ENCODE assay signal across 8 cellular contexts in the genomic region with DNA sequence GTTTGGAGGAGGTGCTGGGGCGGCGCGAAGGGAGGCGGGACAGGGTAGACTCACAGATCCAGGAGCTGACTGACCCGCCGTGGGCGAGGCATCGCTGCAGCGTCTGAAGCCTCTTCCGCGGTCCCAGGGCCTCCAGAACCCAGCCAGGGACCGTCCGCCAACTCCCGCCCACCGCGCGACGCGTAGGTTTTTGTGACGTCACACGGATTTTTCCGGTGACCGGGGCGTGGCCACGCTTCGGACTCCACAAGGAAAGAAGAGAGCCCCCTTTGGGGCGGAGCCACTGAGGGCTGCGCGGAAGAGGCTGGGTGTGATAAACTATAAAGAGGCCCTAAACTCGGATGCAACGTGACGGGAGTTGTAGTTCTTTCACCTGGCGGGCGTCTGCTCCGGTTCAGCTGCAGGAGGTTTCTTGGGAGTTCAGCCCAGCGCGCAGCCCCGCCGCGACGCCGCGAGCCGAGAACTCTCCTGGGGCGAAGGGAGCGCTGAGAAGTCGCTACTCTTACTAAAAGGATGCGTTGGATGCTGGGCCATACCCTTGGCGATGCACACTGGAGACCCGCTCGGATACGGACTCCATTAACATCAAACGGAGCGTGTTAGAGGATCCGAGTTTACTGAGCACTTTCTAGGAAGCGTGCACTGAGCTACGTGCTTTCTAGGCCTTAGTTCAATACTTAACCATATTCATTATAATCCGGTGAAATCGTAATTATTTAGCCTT. TPM values are rescaled to one million over a fixed set of nuclear protein-coding genes. Genes with fewer than 3 reads are reported as not detected.
DNase-seq lines count a peak whose midpoint lies in the region; ATAC-seq and TF ChIP-seq lines count a peak whose summit lies in the region.

Gene AMN1, minus strand, starts transcription at position 105 of the 724 bp plus-strand sequence. Its CDS starts 13 bp downstream, at position 92.

- peaks cover 7% of the 10 kb centered on the region; the same call in 1 of the 2 replicates for H3K27me3 ChIP-seq in GM23338 (ENCODE audit: insufficient read depth)

- H3K36me3 Mint-ChIP-seq in GM23338 (ENCODE audit: low read depth): peaks cover 16% of the 10 kb centered on the region; the same call in 2 of the 3 replicates
- H3K36me3 Mint-ChIP-seq in naive thymus-derived CD8-positive, alpha-beta T cell: peaks cover 13 to 28% (median 26%) of the 10 kb centered on the region in 3 donors
- peaks cover 11 to 22% of the 10 kb centered on the region in 2 donors for H3K36me3 Mint-ChIP-seq in stimulated activated naive B cell treated with anti-CD40 and anti-IgM and Interleukin-4, amounts not matched to agents 10 μg/mL and 1 μg/mL and 100 μg/mL, for 72 hours

- no peaks in the 10 kb centered on the region for H3F3A ChIP-seq in GM23338 (replicated peaks; ENCODE audit: low read depth)

- H3K4me3 Mint-ChIP-seq in GM23338: peak within 1 kb of the TSS; percentile 94
- H3K4me3 Mint-ChIP-seq in naive thymus-derived CD8-positive, alpha-beta T cell: peak within 1 kb of the TSS; percentile 95 to 100 (median 99)
- H3K4me3 Mint-ChIP-seq in stimulated activated naive B cell treated with anti-CD40 and anti-IgM and Interleukin-4, amounts not matched to agents 10 μg/mL and 1 μg/mL and 100 μg/mL, for 72 hours: peak within 1 kb of the TSS; percentile 92 to 99

- no peak for TF ChIP-seq CTCF in GM23338 (conservative IDR thresholded peaks at IDR 0.05; ENCODE audit: low read depth in 2 of 2)

- peak within 1 kb of the TSS; percentile 96 for H3K4me2 ChIP-seq in GM23338

- peak within 1 kb of the TSS; percentile 97 for H3K27ac Mint-ChIP-seq in GM23338
- peak within 1 kb of the TSS; percentile 96 to 100 (median 99) for H3K27ac Mint-ChIP-seq in naive thymus-derived CD8-positive, alpha-beta T cell
- H3K27ac Mint-ChIP-seq in stimulated activated naive B cell treated with anti-CD40 and anti-IgM and Interleukin-4, amounts not matched to agents 10 μg/mL and 1 μg/mL and 100 μg/mL, for 72 hours: peak within 1 kb of the TSS; percentile 99

- peaks cover 20% of the 10 kb centered on the region for H3K27me3 Mint-ChIP-seq in GM23338 (ENCODE audit: insufficient read depth, low read depth, poor library complexity)
- no peaks in the 10 kb centered on the region for H3K27me3 Mint-ChIP-seq in naive thymus-derived CD8-positive, alpha-beta T cell
- H3K27me3 Mint-ChIP-seq in stimulated activated naive B cell treated with anti-CD40 and anti-IgM and Interleukin-4, amounts not matched to agents 10 μg/mL and 1 μg/mL and 100 μg/mL, for 72 hours: no peaks in the 10 kb centered on the region

- no peaks in the 10 kb centered on the region for H4K20me1 ChIP-seq in GM23338 (replicated peaks; ENCODE audit: insufficient read depth)

- no peaks in the 10 kb centered on the region for H3K36me3 ChIP-seq in GM23338 (ENCODE audit: insufficient read depth)

- peaks cover 24% of the 10 kb centered on the region for H3K9me3 Mint-ChIP-seq in GM23338
- peaks cover 0 to 32% (median 17%) of the 10 kb centered on the region in 9 donors for H3K9me3 Mint-ChIP-seq in naive thymus-derived CD8-positive, alpha-beta T cell
- peaks cover 0 to 8% of the 10 kb centered on the region in 2 donors for H3K9me3 Mint-ChIP-seq in stimulated activated naive B cell treated with anti-CD40 and anti-IgM and Interleukin-4, amounts not matched to agents 10 μg/mL and 1 μg/mL and 100 μg/mL, for 72 hours

- POLR2A ChIA-PET in naive thymus-derived CD8-positive, alpha-beta T cell (lab: Charles Lee): interaction anchor here (0.6 to 8.2 kb wide), 44 partner anchors 9 to 545 kb away, joined by 3 to 88 read pairs (median 4); partner anchors contain the start of genes ETFBKMT and RESF1

- peak; percentile 91 for ATAC-seq in GM23338
- peak; percentile 89 to 91 for ATAC-seq in naive thymus-derived CD8-positive, alpha-beta T cell
- ATAC-seq in stimulated activated naive B cell treated with anti-CD40 and anti-IgM and Interleukin-4, amounts not matched to agents 10 μg/mL and 1 μg/mL and 100 μg/mL, for 72 hours (replicated peaks): peak; percentile 94 to 95

- H3K79me2 ChIP-seq in GM23338 (replicated peaks; ENCODE audit: insufficient read depth): no peaks in the 10 kb centered on the region

- DNase-seq in Daoy (ENCODE audit: low read depth) (peak; percentile 99), GM23338 (ENCODE audit: low spot score) (peak; percentile 100), LHCN-M2 (ENCODE audit: low read depth) (peak; percentile 98), RPMI8226 (peak; percentile 99), fibroblast of peridontal ligament (ENCODE audit: extremely low read depth) (peak; percentile 99)
- peak; percentile 98 for DNase-seq in activated T-helper 9 cell treated with anti-CD3 and anti-CD28 coated beads, Interleukin-2, amount 50 U/mL, for 16 hours (ENCODE audit: low read depth)
- peak; percentile 85 to 100 (median 98) for DNase-seq in naive thymus-derived CD8-positive, alpha-beta T cell
- DNase-seq in stimulated activated naive B cell treated with anti-CD40 and anti-IgM and Interleukin-4, amounts not matched to agents 10 μg/mL and 1 μg/mL and 100 μg/mL, for 72 hours: peak; percentile 100

- peaks cover 34% of the 10 kb centered on the region for H3K4me1 Mint-ChIP-seq in GM23338
- peaks cover 26 to 77% (median 59%) of the 10 kb centered on the region in 4 donors for H3K4me1 Mint-ChIP-seq in naive thymus-derived CD8-positive, alpha-beta T cell
- peaks cover 26 to 69% of the 10 kb centered on the region in 2 donors for H3K4me1 Mint-ChIP-seq in stimulated activated naive B cell treated with anti-CD40 and anti-IgM and Interleukin-4, amounts not matched to agents 10 μg/mL and 1 μg/mL and 100 μg/mL, for 72 hours

- H3K9me2 ChIP-seq in GM23338 (ENCODE audit: insufficient read depth): no peaks in the 10 kb centered on the region

- peak within 1 kb of the TSS; percentile 74; the same call in 1 of the 2 replicates for H3K27ac ChIP-seq in GM23338 (ENCODE audit: low read depth)

- peak within 1 kb of the TSS; percentile 96 for H2AFZ ChIP-seq in GM23338

- H3K4me3 ChIP-seq in GM23338: peak within 1 kb of the TSS; percentile 62

- peaks cover 23% of the 10 kb centered on the region for H3K4me1 ChIP-seq in GM23338 (ENCODE audit: insufficient read depth)

TF ChIP-seq in GM23338, 12 proteins besides CTCF, POLR2A, EP300 and RAD21 (continues in another document):
- TF ChIP-seq POLR2AphosphoS5 (IDR thresholded peaks at IDR 0.05; ENCODE audit: low read depth) (peak; percentile 73), EZH2 (IDR thresholded peaks at IDR 0.05; ENCODE audit: low read depth, unreplicated experiment) (no peak), EZH2phosphoT487 (IDR thresholded peaks at IDR 0.05; ENCODE audit: unreplicated experiment) (no peak), ZNF331 (CRISPR knock-in tag; IDR thresholded peaks at IDR 0.05; ENCODE audit: low read depth) (no peak), JUNB (IDR thresholded peaks at IDR 0.05; ENCODE audit: unreplicated experiment) (peak; percentile 99), CREB1 (CRISPR knock-in tag; IDR thresholded peaks at IDR 0.05; ENCODE audit: low read depth) (peak; percentile 100)
- TF ChIP-seq, protein P1, sequence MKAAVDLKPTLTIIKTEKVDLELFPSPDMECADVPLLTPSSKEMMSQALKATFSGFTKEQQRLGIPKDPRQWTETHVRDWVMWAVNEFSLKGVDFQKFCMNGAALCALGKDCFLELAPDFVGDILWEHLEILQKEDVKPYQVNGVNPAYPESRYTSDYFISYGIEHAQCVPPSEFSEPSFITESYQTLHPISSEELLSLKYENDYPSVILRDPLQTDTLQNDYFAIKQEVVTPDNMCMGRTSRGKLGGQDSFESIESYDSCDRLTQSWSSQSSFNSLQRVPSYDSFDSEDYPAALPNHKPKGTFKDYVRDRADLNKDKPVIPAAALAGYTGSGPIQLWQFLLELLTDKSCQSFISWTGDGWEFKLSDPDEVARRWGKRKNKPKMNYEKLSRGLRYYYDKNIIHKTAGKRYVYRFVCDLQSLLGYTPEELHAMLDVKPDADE (IDR thresholded peaks at IDR 0.05): peak; percentile 85
- TF ChIP-seq, protein P2, sequence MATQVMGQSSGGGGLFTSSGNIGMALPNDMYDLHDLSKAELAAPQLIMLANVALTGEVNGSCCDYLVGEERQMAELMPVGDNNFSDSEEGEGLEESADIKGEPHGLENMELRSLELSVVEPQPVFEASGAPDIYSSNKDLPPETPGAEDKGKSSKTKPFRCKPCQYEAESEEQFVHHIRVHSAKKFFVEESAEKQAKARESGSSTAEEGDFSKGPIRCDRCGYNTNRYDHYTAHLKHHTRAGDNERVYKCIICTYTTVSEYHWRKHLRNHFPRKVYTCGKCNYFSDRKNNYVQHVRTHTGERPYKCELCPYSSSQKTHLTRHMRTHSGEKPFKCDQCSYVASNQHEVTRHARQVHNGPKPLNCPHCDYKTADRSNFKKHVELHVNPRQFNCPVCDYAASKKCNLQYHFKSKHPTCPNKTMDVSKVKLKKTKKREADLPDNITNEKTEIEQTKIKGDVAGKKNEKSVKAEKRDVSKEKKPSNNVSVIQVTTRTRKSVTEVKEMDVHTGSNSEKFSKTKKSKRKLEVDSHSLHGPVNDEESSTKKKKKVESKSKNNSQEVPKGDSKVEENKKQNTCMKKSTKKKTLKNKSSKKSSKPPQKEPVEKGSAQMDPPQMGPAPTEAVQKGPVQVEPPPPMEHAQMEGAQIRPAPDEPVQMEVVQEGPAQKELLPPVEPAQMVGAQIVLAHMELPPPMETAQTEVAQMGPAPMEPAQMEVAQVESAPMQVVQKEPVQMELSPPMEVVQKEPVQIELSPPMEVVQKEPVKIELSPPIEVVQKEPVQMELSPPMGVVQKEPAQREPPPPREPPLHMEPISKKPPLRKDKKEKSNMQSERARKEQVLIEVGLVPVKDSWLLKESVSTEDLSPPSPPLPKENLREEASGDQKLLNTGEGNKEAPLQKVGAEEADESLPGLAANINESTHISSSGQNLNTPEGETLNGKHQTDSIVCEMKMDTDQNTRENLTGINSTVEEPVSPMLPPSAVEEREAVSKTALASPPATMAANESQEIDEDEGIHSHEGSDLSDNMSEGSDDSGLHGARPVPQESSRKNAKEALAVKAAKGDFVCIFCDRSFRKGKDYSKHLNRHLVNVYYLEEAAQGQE (IDR thresholded peaks at IDR 0.05; ENCODE audit: unreplicated experiment): no peak

RNA-seq across cellular contexts. Expression of gene AMN1, which starts in this region (rescaled TPM):
- total RNA-seq in Daoy (2014; rRNA removed; shearing (Covaris generic)): 10.1 and 11.5 TPM in 2 replicates
- total RNA-seq in GM23338 (2014; rRNA removed; shearing (Covaris generic)): 12.3 and 12.6 TPM in 2 replicates
- 14.1 and 17.7 TPM in 2 replicates for polyA plus RNA-seq in GM23338 (2016; fragmentation: Nextera tagmentation; extraction: Ambion mirVana)
- total RNA-seq in LHCN-M2 (2014; rRNA removed): 9.8 and 14.3 TPM in 2 replicates
- polyA plus RNA-seq in LHCN-M2 (2012): 7.5 TPM
- 10 to 100 TPM; 13.4 to 16.6 TPM for total RNA-seq in naive thymus-derived CD8-positive, alpha-beta T cell
- 10 to 100 TPM in 2 of 3 donors, 1 to 10 TPM in 1; 8.9 to 16.7 (median 12.8) TPM for polyA plus RNA-seq in naive thymus-derived CD8-positive, alpha-beta T cell

Comparison
In these comparisons a context has a peak if more than half of its experiments do, and no peak if none do; other contexts are left out.
1. Peak in every context shown above with its lines: DNase-seq, ATAC-seq, H3K4me3 ChIP-seq and H3K27ac ChIP-seq.